Comparison of ENCODE assay signal across 18 cellular contexts in the genomic region with DNA sequence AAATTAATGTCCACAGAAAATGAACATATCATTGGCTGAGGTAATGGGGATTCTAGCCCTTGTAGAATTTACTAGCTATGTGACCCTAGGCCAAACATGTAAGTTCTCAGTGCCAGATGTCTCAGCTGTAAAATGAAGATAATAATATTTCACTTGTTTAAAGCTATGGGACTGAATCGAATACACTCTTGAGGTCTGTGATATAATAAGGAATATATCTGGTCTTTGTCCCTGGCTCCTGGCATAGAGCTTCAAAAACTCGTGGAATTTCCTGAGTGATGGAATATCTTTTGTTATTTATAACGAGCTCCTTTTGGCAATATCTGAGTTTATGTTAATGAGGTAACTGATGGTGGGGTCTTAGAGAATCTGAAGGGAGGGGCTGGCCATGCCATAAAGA.
DNase-seq lines count a peak whose midpoint lies in the region; TF ChIP-seq lines count a peak whose summit lies in the region.
"Had no signal": no experiment of that assay in that cellular context is flagged by ENCODE, and none has a peak within 500 bp of the region (broad histone marks: within the 10 kb centered on the region; RNA-seq: fewer than 3 reads in every experiment).

No MANE protein-coding gene starts in this region.

- H3K9me3 Mint-ChIP-seq in mesothelial cell of epicardium, result peaks cover 35% of the 10 kb centered on the region
- peaks cover 3% of the 10 kb centered on the region for H3K9me3 Mint-ChIP-seq in activated CD4-positive, alpha-beta memory T cell treated with anti-CD3 and anti-CD28 coated beads for 36 hours
- H3K9me3 Mint-ChIP-seq: HFFc6 had no signal

- H3K4me3 ChIP-seq in fibroblast of pulmonary artery (replicated peaks; ENCODE audit: low read depth, low read length), result no peak overlapping the region
- H3K4me3 ChIP-seq: A549, BLaER1, HAP-1 had no signal

- intact Hi-C loops in activated CD4-positive, alpha-beta memory T cell treated with anti-CD3 and anti-CD28 coated beads for 36 hours (cut with micrococcal nuclease), result no loop called here

- H3K36me3 Mint-ChIP-seq in mesothelial cell of epicardium, result peaks cover 44% of the 10 kb centered on the region
- H3K36me3 Mint-ChIP-seq in activated CD4-positive, alpha-beta memory T cell treated with anti-CD3 and anti-CD28 coated beads for 36 hours, result peaks cover 6% of the 10 kb centered on the region

- H3K4me3 Mint-ChIP-seq in mesothelial cell of epicardium, result no peak overlapping the region
- no peak overlapping the region for H3K4me3 Mint-ChIP-seq in activated CD4-positive, alpha-beta memory T cell treated with anti-CD3 and anti-CD28 coated beads for 36 hours
- H3K4me3 Mint-ChIP-seq: B cell; CD4-positive, CD25-positive, alpha-beta regulatory T cell; CD8-positive, alpha-beta T cell; HFFc6 had no signal

- peaks cover 16% of the 10 kb centered on the region for H3K4me1 Mint-ChIP-seq in mesothelial cell of epicardium
- H3K4me1 Mint-ChIP-seq in activated CD4-positive, alpha-beta memory T cell treated with anti-CD3 and anti-CD28 coated beads for 36 hours (ENCODE audit: low read depth), result no peaks in the 10 kb centered on the region
- H3K4me1 Mint-ChIP-seq: B cell had no signal

- H3K27me3 Mint-ChIP-seq in mesothelial cell of epicardium (ENCODE audit: low read depth), result no peaks in the 10 kb centered on the region
- no peaks in the 10 kb centered on the region for H3K27me3 Mint-ChIP-seq in activated CD4-positive, alpha-beta memory T cell treated with anti-CD3 and anti-CD28 coated beads for 36 hours
- H3K27me3 Mint-ChIP-seq: B cell; CD4-positive, CD25-positive, alpha-beta regulatory T cell had no signal

- peak; percentile 83 for DNase-seq in dermis blood vessel endothelial cell
- peak; percentile 16 for DNase-seq in fibroblast of pulmonary artery (ENCODE audit: low read depth)
- DNase-seq in mesothelial cell of epicardium (ENCODE audit: low spot score in 2 of 2, unreplicated experiment in 2 of 2), result no peak
- no peak for DNase-seq in stimulated activated CD4-positive, alpha-beta T cell treated with anti-CD3 and anti-CD28 coated beads, Interleukin-12 subunit alpha, Interleukin-12 subunit beta, amount 100 ng/mL, for 4 hours
- no peak for DNase-seq in activated CD4-positive, alpha-beta memory T cell treated with anti-CD3 and anti-CD28 coated beads for 36 hours
- DNase-seq in NCI-H446 treated with DMSO at 0.1 percent for 48 hours (lab: John Stamatoyannopoulos, UW), result no peak
- DNase-seq: 8988T; Caco-2; CD4-positive, CD25-positive, alpha-beta regulatory T cell; CD8-positive, alpha-beta T cell; DMS153; DND-41; GOT3; HFFc6 had no signal

- TF ChIP-seq CTCF in fibroblast of pulmonary artery (IDR thresholded peaks at IDR 0.05; ENCODE audit: low read length, missing control alignments), result no peak
- no peak for TF ChIP-seq CTCF in mesothelial cell of epicardium (IDR thresholded peaks at IDR 0.05; ENCODE audit: unreplicated experiment)

- CTCF ChIA-PET in activated CD4-positive, alpha-beta memory T cell treated with anti-CD3 and anti-CD28 coated beads for 36 hours (lab: Charles Lee), result no interaction called here

- peak overlapping the region; percentile 41 for H3K27ac Mint-ChIP-seq in mesothelial cell of epicardium
- no peak overlapping the region for H3K27ac Mint-ChIP-seq in activated CD4-positive, alpha-beta memory T cell treated with anti-CD3 and anti-CD28 coated beads for 36 hours
- H3K27ac Mint-ChIP-seq: B cell; CD4-positive, CD25-positive, alpha-beta regulatory T cell; CD8-positive, alpha-beta T cell; HFFc6 had no signal

- POLR2A ChIA-PET in activated CD4-positive, alpha-beta memory T cell treated with anti-CD3 and anti-CD28 coated beads for 36 hours (lab: Charles Lee), result no interaction called here

Comparison
In these comparisons a context has a peak if more than half of its experiments do, and no peak if none do; other contexts are left out.
1. DNase-seq: peak in dermis blood vessel endothelial cell (single experiment) and fibroblast of pulmonary artery (single experiment); none in mesothelial cell of epicardium (0 of 2), stimulated activated CD4-positive, alpha-beta T cell treated with anti-CD3 and anti-CD28 coated beads, Interleukin-12 subunit alpha, Interleukin-12 subunit beta, amount 100 ng/mL, for 4 hours (single experiment), activated CD4-positive, alpha-beta memory T cell treated with anti-CD3 and anti-CD28 coated beads for 36 hours (single experiment) and NCI-H446 treated with DMSO at 0.1 percent for 48 hours (single experiment).